Comparison of ENCODE assay signal across 10 cellular contexts in the genomic region with DNA sequence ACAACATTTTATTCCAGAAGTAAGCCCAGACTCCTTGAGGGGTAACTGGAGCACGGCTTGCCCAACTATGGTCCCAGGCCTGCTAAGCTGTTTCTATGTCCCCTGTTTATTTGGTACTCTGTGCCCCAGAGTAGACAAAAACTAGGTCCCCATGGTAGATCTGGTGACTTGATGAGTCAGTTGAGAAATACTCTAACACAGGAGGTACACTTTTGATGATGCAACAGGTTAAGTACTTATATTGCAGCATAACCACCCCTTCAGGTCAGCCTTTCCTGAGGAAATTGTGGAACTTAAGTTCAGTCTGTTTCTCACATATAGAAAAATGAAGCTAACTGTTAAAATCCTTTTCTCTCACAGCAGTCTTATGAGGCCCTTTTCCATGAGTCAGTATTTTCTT. TPM values are rescaled to one million over a fixed set of nuclear protein-coding genes. Genes with fewer than 3 reads are reported as not detected.
DNase-seq lines count a peak whose midpoint lies in the region; ATAC-seq and TF ChIP-seq lines count a peak whose summit lies in the region.
"Had no signal": no experiment of that assay in that cellular context is flagged by ENCODE, and none has a peak within 500 bp of the region (broad histone marks: within the 10 kb centered on the region; RNA-seq: fewer than 3 reads in every experiment).

No MANE protein-coding gene starts in this region.

- peak; percentile 57 to 59 for ATAC-seq in activated T-cell treated with anti-CD3 and anti-CD28 coated beads, Interleukin-2, amount 50 U/mL, for 72 hours (replicated peaks in 1 of 2)
- ATAC-seq in activated naive CD8-positive, alpha-beta T cell treated with anti-CD3 and anti-CD28 coated beads, Interleukin-2, amount 50 U/mL, for 24 hours = no peak
- ATAC-seq in left lobe of liver (peak; percentile 54), heart left ventricle (no peak)

- no peaks in the 10 kb centered on the region for H3K9me3 Mint-ChIP-seq in activated T-cell treated with anti-CD3 and anti-CD28 coated beads, Interleukin-2, amount 50 U/mL, for 72 hours
- H3K9me3 Mint-ChIP-seq in activated naive CD8-positive, alpha-beta T cell treated with anti-CD3 and anti-CD28 coated beads, Interleukin-2, amount 50 U/mL, for 24 hours = peaks cover 5% of the 10 kb centered on the region

- H3K27ac ChIP-seq in vagina (peak overlapping the region; percentile 88), heart left ventricle (peak overlapping the region in 4 of 12 donors; percentile 0 to 27 (median 16))
- H3K27ac ChIP-seq: C4-2B had no signal

- H3K4me3 ChIP-seq in vagina (no peak overlapping the region), heart left ventricle (no peak overlapping the region)

- peaks cover 58% of the 10 kb centered on the region for H3K4me1 ChIP-seq in vagina
- H3K4me1 ChIP-seq in heart left ventricle = peaks cover 0 to 16% (median 3%) of the 10 kb centered on the region in 12 donors

- H3K27me3 ChIP-seq in vagina (no peaks in the 10 kb centered on the region), heart left ventricle (no peaks in the 10 kb centered on the region)

- peaks cover 26 to 46% of the 10 kb centered on the region in 2 donors for H3K36me3 Mint-ChIP-seq in activated T-cell treated with anti-CD3 and anti-CD28 coated beads, Interleukin-2, amount 50 U/mL, for 72 hours (ENCODE audit: insufficient read depth in 2 of 2)
- peaks cover 57% of the 10 kb centered on the region for H3K36me3 Mint-ChIP-seq in activated naive CD8-positive, alpha-beta T cell treated with anti-CD3 and anti-CD28 coated beads, Interleukin-2, amount 50 U/mL, for 24 hours (ENCODE audit: low read depth)

- no peaks in the 10 kb centered on the region for H3K27me3 Mint-ChIP-seq in activated T-cell treated with anti-CD3 and anti-CD28 coated beads, Interleukin-2, amount 50 U/mL, for 72 hours (ENCODE audit: low read depth)
- no peaks in the 10 kb centered on the region for H3K27me3 Mint-ChIP-seq in activated naive CD8-positive, alpha-beta T cell treated with anti-CD3 and anti-CD28 coated beads, Interleukin-2, amount 50 U/mL, for 24 hours

- H3K4me3 Mint-ChIP-seq in activated T-cell treated with anti-CD3 and anti-CD28 coated beads, Interleukin-2, amount 50 U/mL, for 72 hours = peak overlapping the region in 1 of 2 donors; percentile 80
- H3K4me3 Mint-ChIP-seq in activated naive CD8-positive, alpha-beta T cell treated with anti-CD3 and anti-CD28 coated beads, Interleukin-2, amount 50 U/mL, for 24 hours = no peak overlapping the region

- no peaks in the 10 kb centered on the region for H3K9me3 ChIP-seq in vagina
- H3K9me3 ChIP-seq in heart left ventricle = no peaks in the 10 kb centered on the region

- TF ChIP-seq CTCF in vagina (IDR thresholded peaks at IDR 0.05) = no peak
- no peak for TF ChIP-seq CTCF in heart left ventricle (IDR thresholded peaks at IDR 0.05)

- WGBS in heart left ventricle, 4 donors = 92 to 100% (median 96%) methylated on average over 1 of the region's 1 CpG

- H3K36me3 ChIP-seq in vagina (peaks cover 0 to 48% of the 10 kb centered on the region in 2 donors), heart left ventricle (peaks cover 0 to 100% (median 96%) of the 10 kb centered on the region in 9 donors)

- TF ChIP-seq POLR2A in vagina (IDR thresholded peaks at IDR 0.05) (no peak), heart left ventricle (IDR thresholded peaks at IDR 0.05) (no peak)

- H3K27ac Mint-ChIP-seq in activated T-cell treated with anti-CD3 and anti-CD28 coated beads, Interleukin-2, amount 50 U/mL, for 72 hours = peak overlapping the region; percentile 98
- peak overlapping the region; percentile 92 for H3K27ac Mint-ChIP-seq in activated naive CD8-positive, alpha-beta T cell treated with anti-CD3 and anti-CD28 coated beads, Interleukin-2, amount 50 U/mL, for 24 hours

- peak; percentile 3 to 13 for DNase-seq in activated T-cell treated with anti-CD3 and anti-CD28 coated beads, Interleukin-2, amount 50 U/mL, for 72 hours
- DNase-seq in activated T-cell treated with anti-CD3 and anti-CD28 coated beads, Interleukin-2, amount 50 U/mL, for 1 hour = no peak
- no peak for DNase-seq in activated naive CD8-positive, alpha-beta T cell treated with anti-CD3 and anti-CD28 coated beads, Interleukin-2, amount 50 U/mL, for 24 hours
- DNase-seq in left lobe of liver (ENCODE audit: low spot score) (no peak), vagina (ENCODE audit: extremely low spot score in 2 of 2) (no peak), T-helper 2 cell (no peak), heart left ventricle (no peak)
- DNase-seq in stimulated activated naive CD4-positive, alpha-beta T cell treated with Interleukin-2 at 50 U/mL for 16 hours (lab: John Stamatoyannopoulos, UW) = no peak
- DNase-seq: NCI-H774 had no signal

- intact Hi-C loops in vagina (cut with DNase I) (no loop called here), heart left ventricle (cut with DNase I) (no loop called here)

- H3K4me1 Mint-ChIP-seq in activated T-cell treated with anti-CD3 and anti-CD28 coated beads, Interleukin-2, amount 50 U/mL, for 72 hours (ENCODE audit: low read depth) = peaks cover 55% of the 10 kb centered on the region
- H3K4me1 Mint-ChIP-seq in activated naive CD8-positive, alpha-beta T cell treated with anti-CD3 and anti-CD28 coated beads, Interleukin-2, amount 50 U/mL, for 24 hours = peaks cover 55% of the 10 kb centered on the region

RNA-seq across cellular contexts. Expression of gene TTPAL, which starts 19.6 kb away (rescaled TPM):
- 10 to 100 TPM; 15.9 to 21.0 TPM for total RNA-seq in activated T-cell treated with anti-CD3 and anti-CD28 coated beads, Interleukin-2, amount 50 U/mL, for 72 hours
- total RNA-seq in left lobe of liver (95.0 TPM), vagina (16.0 TPM), heart left ventricle (1 to 10 TPM; 2.8 to 6.0 (median 4.2) TPM)
- 1 to 10 TPM; 1.9 to 4.2 TPM for polyA plus RNA-seq in heart left ventricle

RNA-seq across cellular contexts. Expression of gene SERINC3, which starts 26.6 kb away (rescaled TPM):
- 10 to 100 TPM; 85.6 to 100.0 TPM for total RNA-seq in activated T-cell treated with anti-CD3 and anti-CD28 coated beads, Interleukin-2, amount 50 U/mL, for 72 hours
- total RNA-seq in left lobe of liver (50.4 TPM), vagina (77.3 TPM), heart left ventricle (100 to 1,000 TPM in 4 of 9 donors, 10 to 100 TPM in 5; 85.5 to 114 (median 97.7) TPM)
- polyA plus RNA-seq in heart left ventricle = 10 to 100 TPM; 32.9 to 89.8 TPM

Comparison
In these comparisons a context has a peak if more than half of its experiments do, and no peak if none do; other contexts are left out.
1. DNase-seq: peak in activated T-cell treated with anti-CD3 and anti-CD28 coated beads, Interleukin-2, amount 50 U/mL, for 72 hours (2 of 2); none in activated T-cell treated with anti-CD3 and anti-CD28 coated beads, Interleukin-2, amount 50 U/mL, for 1 hour (single experiment), activated naive CD8-positive, alpha-beta T cell treated with anti-CD3 and anti-CD28 coated beads, Interleukin-2, amount 50 U/mL, for 24 hours (single experiment), left lobe of liver (single experiment), vagina (0 of 2), stimulated activated naive CD4-positive, alpha-beta T cell treated with Interleukin-2 at 50 U/mL for 16 hours (single experiment), T-helper 2 cell (0 of 5) and heart left ventricle (0 of 5).
2. ATAC-seq: peak in activated T-cell treated with anti-CD3 and anti-CD28 coated beads, Interleukin-2, amount 50 U/mL, for 72 hours (2 of 2) and left lobe of liver (single experiment); none in activated naive CD8-positive, alpha-beta T cell treated with anti-CD3 and anti-CD28 coated beads, Interleukin-2, amount 50 U/mL, for 24 hours (single experiment) and heart left ventricle (0 of 4).